ENCODE assay signal across 8 cellular contexts in the genomic region with DNA sequence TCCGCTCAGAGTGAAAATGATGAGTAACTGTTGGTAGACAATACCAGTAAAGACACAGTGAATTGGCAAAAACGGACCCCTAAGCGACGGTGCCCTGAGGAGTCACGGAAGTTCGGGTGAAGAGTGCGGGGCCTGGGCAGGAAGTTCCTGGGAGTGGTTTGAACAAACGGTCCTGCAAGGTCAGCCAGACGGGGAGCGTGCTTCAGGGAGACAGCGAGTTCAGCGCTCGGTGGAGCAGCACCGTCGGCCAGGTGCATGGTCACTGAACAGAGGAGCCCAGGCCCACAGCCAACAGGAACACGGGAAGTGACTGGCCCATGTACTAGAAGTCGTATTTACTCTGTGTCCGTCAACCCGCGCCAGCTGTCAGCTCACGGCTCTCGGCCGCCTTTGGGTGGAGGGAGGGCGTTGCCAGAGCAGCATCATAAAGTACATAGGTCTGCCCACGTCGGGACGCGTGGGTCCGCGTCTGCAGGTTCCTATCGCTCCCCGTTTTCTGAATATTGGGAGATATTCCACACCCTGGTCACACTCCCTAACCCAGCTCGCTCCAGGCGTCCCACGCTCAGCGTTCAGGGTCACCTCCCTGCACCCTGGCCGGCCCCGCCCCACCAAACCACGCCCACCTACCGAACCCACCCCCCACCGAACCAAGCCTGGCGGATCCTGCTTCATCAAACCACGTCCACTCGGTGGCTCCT.
DNase-seq lines count a peak whose midpoint lies in the region; ATAC-seq and TF ChIP-seq lines count a peak whose summit lies in the region.

No MANE protein-coding gene starts in this region.

- H3K4me3 ChIP-seq in SU-DHL-6 (ENCODE audit: insufficient read depth, low read length, poor library complexity, severe bottlenecking): no peak overlapping the region
- H3K4me3 ChIP-seq in coronary artery: peak overlapping the region; percentile 68

- peaks cover 15 to 22% (median 20%) of the 10 kb centered on the region in 3 donors for H3K4me1 Mint-ChIP-seq in naive B cell

- H3K36me3 ChIP-seq in SU-DHL-6 (ENCODE audit: low read length): no peaks in the 10 kb centered on the region

- DNase-seq in coronary artery (ENCODE audit: low spot score) (no peak), naive B cell (peak; percentile 32), ureter (ENCODE audit: low spot score) (peak; percentile 63), COLO829 (ENCODE audit: low spot score) (no peak), NCI-H1930 (lab: John Stamatoyannopoulos, UW) (no peak)

- H3K4me2 ChIP-seq in SU-DHL-6 (ENCODE audit: low read depth, low read length, poor library complexity, severe bottlenecking): peak overlapping the region; percentile 24

- H3K27ac Mint-ChIP-seq in naive B cell: peak overlapping the region in 3 of 6 donors; percentile 17 to 69 (median 51)

- no peaks in the 10 kb centered on the region for H3K27me3 ChIP-seq in SU-DHL-6 (ENCODE audit: low read length)

- peak; percentile 88 for ATAC-seq in GM18861 (IDR thresholded peaks at IDR 0.05; ENCODE audit: unreplicated experiment)
- ATAC-seq in HG03460 (IDR thresholded peaks at IDR 0.05; ENCODE audit: unreplicated experiment): peak; percentile 65
- ATAC-seq in naive B cell (ENCODE audit: low read depth in 2 of 2): peak; percentile 82 to 84

- H3K36me3 Mint-ChIP-seq in naive B cell: no peaks in the 10 kb centered on the region

- H3K9ac ChIP-seq in SU-DHL-6 (ENCODE audit: low read length): no peak overlapping the region

- peaks cover 0 to 6% (median 4%) of the 10 kb centered on the region in 7 donors for H3K9me3 Mint-ChIP-seq in naive B cell

- no peaks in the 10 kb centered on the region for H3F3A ChIP-seq in SU-DHL-6 (ENCODE audit: insufficient read depth)

- peaks cover 5 to 20% (median 10%) of the 10 kb centered on the region in 3 donors for H3K27me3 Mint-ChIP-seq in naive B cell

- H2AFZ ChIP-seq in SU-DHL-6 (ENCODE audit: low read depth, low read length, severe bottlenecking): no peak overlapping the region

- H3K9me3 ChIP-seq in SU-DHL-6 (ENCODE audit: insufficient read depth, low read length): no peaks in the 10 kb centered on the region

- no peaks in the 10 kb centered on the region for H3K9me2 ChIP-seq in SU-DHL-6 (replicated peaks; ENCODE audit: insufficient read depth, low read length)

- peak overlapping the region; percentile 80 to 96 (median 94) for H3K4me3 Mint-ChIP-seq in naive B cell

- no peaks in the 10 kb centered on the region for H3K79me2 ChIP-seq in SU-DHL-6 (ENCODE audit: insufficient read depth, low read length)

- H4K20me1 ChIP-seq in SU-DHL-6 (ENCODE audit: low read depth, low read length): no peaks in the 10 kb centered on the region

- H3K27ac ChIP-seq in SU-DHL-6 (ENCODE audit: low read depth, low read length) (no peak overlapping the region), coronary artery (no peak overlapping the region)

- TF ChIP-seq CTCF in SU-DHL-6 (IDR thresholded peaks at IDR 0.05; ENCODE audit: insufficient read depth, low read length, poor library complexity, severe bottlenecking): no peak
- no peak for TF ChIP-seq CTCF in coronary artery (IDR thresholded peaks at IDR 0.05)

Comparison
In these comparisons a context has a peak if more than half of its experiments do, and no peak if none do; other contexts are left out.
1. DNase-seq: peak in naive B cell (single experiment) and ureter (single experiment); none in coronary artery (single experiment), COLO829 (single experiment) and NCI-H1930 (0 of 2).
2. Peak in every context shown above with its lines, with median percentiles within 50 percentile points of each other: ATAC-seq.